In genomic region chr4:33661636-33662035, GRCh38 we compare ENCODE assay signal across 33 cellular contexts.
DNase-seq lines count a peak whose midpoint lies in the region; ATAC-seq, FAIRE-seq and TF ChIP-seq lines count a peak whose summit lies in the region.
"Had no signal": no experiment of that assay in that cellular context is flagged by ENCODE, and none has a peak within 500 bp of the region (broad histone marks: within the 10 kb centered on the region; RNA-seq: fewer than 3 reads in every experiment).

No MANE protein-coding gene starts in this region.

- TF ChIP-seq RAD21 in HepG2 (CRISPR knock-in tag; IDR thresholded peaks at IDR 0.05) = no peak
- no peak for TF ChIP-seq RAD21 in A549 (conservative IDR thresholded peaks at IDR 0.05 in 1 of 2, IDR thresholded peaks at IDR 0.05 in 1 of 2)
- no peak for TF ChIP-seq RAD21 in IMR-90 (IDR thresholded peaks at IDR 0.05; ENCODE audit: low read length)
- TF ChIP-seq RAD21 in K562 (CRISPR knock-in tag; conservative IDR thresholded peaks at IDR 0.05 in 1 of 2, IDR thresholded peaks at IDR 0.05 in 1 of 2) = no peak

- H3K14ac ChIP-seq in IMR-90 (replicated peaks; ENCODE audit: low read depth, low read length) = no peak overlapping the region

- TF ChIP-seq POLR2A in HepG2 (IDR thresholded peaks at IDR 0.05; ENCODE audit: insufficient read depth in 1 of 2, low read depth in 2 of 2, low read length in 2 of 2) (no peak), right lobe of liver (IDR thresholded peaks at IDR 0.05) (no peak), A549 (IDR thresholded peaks at IDR 0.05; ENCODE audit: low read length) (no peak), IMR-90 (IDR thresholded peaks at IDR 0.05; ENCODE audit: low read depth, low read length) (no peak), K562 (conservative IDR thresholded peaks at IDR 0.05) (no peak), adrenal gland (IDR thresholded peaks at IDR 0.05) (no peak)

- H4K5ac ChIP-seq in IMR-90 (ENCODE audit: low read depth, low read length) = no peak overlapping the region

- POLR2A ChIA-PET in HepG2 (lab: Yijun Ruan, JAX) = no interaction called here
- POLR2A ChIA-PET in A549 (lab: Yijun Ruan, JAX) = no interaction called here
- POLR2A ChIA-PET in IMR-90 (lab: Charles Lee; ENCODE audit: unreplicated experiment) = no interaction called here
- POLR2A ChIA-PET in K562 (lab: Yijun Ruan, JAX) = no interaction called here

- H3K36me3 ChIP-seq in HepG2 (replicated peaks in 1 of 2; ENCODE audit: control insufficient read depth in 1 of 2, insufficient read depth in 2 of 2, low read length in 2 of 2) = no peaks in the 10 kb centered on the region
- H3K36me3 ChIP-seq in right lobe of liver = no peaks in the 10 kb centered on the region
- no peaks in the 10 kb centered on the region for H3K36me3 ChIP-seq in IMR-90 (ENCODE audit: control insufficient read depth, insufficient read depth, low read length)
- H3K36me3 ChIP-seq in K562 (ENCODE audit: control insufficient read depth, insufficient read depth, low read length) = no peaks in the 10 kb centered on the region
- no peaks in the 10 kb centered on the region for H3K36me3 ChIP-seq in adrenal gland (replicated peaks in 1 of 2)
- H3K36me3 ChIP-seq in SJCRH30 = no peaks in the 10 kb centered on the region
- H3K36me3 ChIP-seq: BE2C; BLaER1; BLaER1 treated with 17β-estradiol and CSF1 and Interleukin-3, amounts not matched to agents 10 nM and 100 nM had no signal

- H3K9ac ChIP-seq in HepG2 (ENCODE audit: insufficient read depth, low read depth, low read length) (no peak overlapping the region), IMR-90 (ENCODE audit: low read depth, low read length) (no peak overlapping the region), K562 (ENCODE audit: insufficient read depth in 1 of 2, low read depth in 2 of 2, low read length in 2 of 2) (no peak overlapping the region)
- H3K9ac ChIP-seq: BLaER1; BLaER1 treated with 17β-estradiol and CSF1 and Interleukin-3, amounts not matched to agents 10 nM and 100 nM had no signal

- no peak overlapping the region for H3K18ac ChIP-seq in IMR-90 (ENCODE audit: low read depth, low read length)

- intact Hi-C loops in HepG2 (cut with micrococcal nuclease; ENCODE audit: unreplicated experiment) (no loop called here), right lobe of liver (cut with DNase I) (no loop called here), IMR-90 (cut with micrococcal nuclease) (no loop called here), K562 (cut with micrococcal nuclease) (no loop called here), adrenal gland (cut with DNase I) (no loop called here)

- no peak overlapping the region for H3K4ac ChIP-seq in IMR-90 (ENCODE audit: low read depth, low read length)

- H3K27ac ChIP-seq in HepG2 (ENCODE audit: extremely low read length, insufficient read depth, low read length) = no peak overlapping the region
- H3K27ac ChIP-seq in right lobe of liver = no peak overlapping the region
- no peak overlapping the region for H3K27ac ChIP-seq in A549
- H3K27ac ChIP-seq in IMR-90 (ENCODE audit: insufficient read depth, low read length) = no peak overlapping the region
- no peak overlapping the region for H3K27ac ChIP-seq in K562 (ENCODE audit: extremely low read depth, low read depth, low read length)
- no peak overlapping the region for H3K27ac ChIP-seq in adrenal gland
- H3K27ac ChIP-seq in SJCRH30 = no peak overlapping the region
- H3K27ac ChIP-seq: 22Rv1; BLaER1; BLaER1 treated with 17β-estradiol and CSF1 and Interleukin-3, amounts not matched to agents 10 nM and 100 nM; C4-2B had no signal

- H3K27me3 ChIP-seq in HepG2 (ENCODE audit: control insufficient read depth in 1 of 2, insufficient read depth in 2 of 2, low read length in 2 of 2) (no peaks in the 10 kb centered on the region), right lobe of liver (no peaks in the 10 kb centered on the region), IMR-90 (ENCODE audit: control insufficient read depth, insufficient read depth, low read length) (no peaks in the 10 kb centered on the region), K562 (ENCODE audit: control insufficient read depth in 2 of 2, insufficient read depth in 2 of 2, low read length in 2 of 2) (no peaks in the 10 kb centered on the region), adrenal gland (no peaks in the 10 kb centered on the region), SJCRH30 (no peaks in the 10 kb centered on the region)
- H3K27me3 ChIP-seq: BE2C; BLaER1; BLaER1 treated with 17β-estradiol and CSF1 and Interleukin-3, amounts not matched to agents 10 nM and 100 nM had no signal

- in situ Hi-C loops in HepG2 (cut with HindIII; ENCODE audit: extremely low pct_ligation_motif_present, low pct_unique_long_range_greater_than_20kb) = no loop called here
- in situ Hi-C loops in IMR-90 (cut with MboI; ENCODE audit: low sequenced_read_pairs) = no loop called here
- in situ Hi-C loops in K562 (cut with MboI) = no loop called here

- no peak for TF ChIP-seq EP300 in HepG2 (IDR thresholded peaks at IDR 0.05; ENCODE audit: low read depth in 2 of 2, low read length in 2 of 2)
- no peak for TF ChIP-seq EP300 in HepG2 (CRISPR knock-in tag; IDR thresholded peaks at IDR 0.05; ENCODE audit: borderline replicate concordance)
- TF ChIP-seq EP300 in A549 (IDR thresholded peaks at IDR 0.05) = no peak
- no peak for TF ChIP-seq EP300 in K562 (IDR thresholded peaks at IDR 0.05; ENCODE audit: low read length)

- no peak overlapping the region for H3K4me3 ChIP-seq in HepG2 (replicated peaks in 1 of 3; ENCODE audit: insufficient read depth in 1 of 3, low read depth in 2 of 3, low read length in 3 of 3)
- no peak overlapping the region for H3K4me3 ChIP-seq in right lobe of liver
- H3K4me3 ChIP-seq in A549 = no peak overlapping the region
- H3K4me3 ChIP-seq in IMR-90 (ENCODE audit: insufficient read depth, low read depth, low read length) = no peak overlapping the region
- no peak overlapping the region for H3K4me3 ChIP-seq in K562
- no peak overlapping the region for H3K4me3 ChIP-seq in adrenal gland
- no peak overlapping the region for H3K4me3 ChIP-seq in SJCRH30
- H3K4me3 ChIP-seq: BLaER1; BLaER1 treated with 17β-estradiol and CSF1 and Interleukin-3, amounts not matched to agents 10 nM and 100 nM had no signal

- H4K91ac ChIP-seq in IMR-90 (ENCODE audit: insufficient read depth, low read depth, low read length) = no peak overlapping the region

- CTCF ChIA-PET in HepG2 (lab: Yijun Ruan, JAX; ENCODE audit: low intra/inter-chr PET ratio, low total read pairs) = no interaction called here
- CTCF ChIA-PET in A549 (lab: Yijun Ruan, JAX) = no interaction called here
- CTCF ChIA-PET in IMR-90 (lab: Yijun Ruan, JAX) = no interaction called here
- CTCF ChIA-PET in K562 (lab: Yijun Ruan, JAX; ENCODE audit: low intra/inter-chr PET ratio) = no interaction called here

- H2AFZ ChIP-seq in HepG2 (ENCODE audit: low read length) (no peak overlapping the region), IMR-90 (replicated peaks; ENCODE audit: low read length, poor library complexity) (no peak overlapping the region), K562 (ENCODE audit: low read depth, low read length) (no peak overlapping the region)

- no peak overlapping the region for H2AK9ac ChIP-seq in IMR-90 (replicated peaks; ENCODE audit: low read depth, low read length, poor library complexity)

- H4K8ac ChIP-seq in IMR-90 (ENCODE audit: low read depth in 2 of 2, low read length in 2 of 2) = no peak overlapping the region

- no peak overlapping the region for H3K56ac ChIP-seq in IMR-90 (ENCODE audit: extremely low read depth, insufficient read depth, low read length)

- H3K4me1 ChIP-seq in HepG2 (ENCODE audit: insufficient read depth, low read length) = no peaks in the 10 kb centered on the region
- no peaks in the 10 kb centered on the region for H3K4me1 ChIP-seq in right lobe of liver
- no peaks in the 10 kb centered on the region for H3K4me1 ChIP-seq in A549
- H3K4me1 ChIP-seq in IMR-90 (ENCODE audit: control insufficient read depth, insufficient read depth, low read length) = no peaks in the 10 kb centered on the region
- H3K4me1 ChIP-seq in K562 (replicated peaks in 1 of 2; ENCODE audit: control insufficient read depth in 2 of 2, insufficient read depth in 2 of 2, low read length in 2 of 2) = no peaks in the 10 kb centered on the region
- H3K4me1 ChIP-seq in adrenal gland (replicated peaks in 1 of 2) = no peaks in the 10 kb centered on the region
- H3K4me1 ChIP-seq in SJCRH30 = no peaks in the 10 kb centered on the region
- H3K4me1 ChIP-seq: BE2C; BLaER1; BLaER1 treated with 17β-estradiol and CSF1 and Interleukin-3, amounts not matched to agents 10 nM and 100 nM; Caco-2 had no signal

- H3K4me2 ChIP-seq in HepG2 (ENCODE audit: low read depth, low read length) = no peak overlapping the region
- no peak overlapping the region for H3K4me2 ChIP-seq in A549
- no peak overlapping the region for H3K4me2 ChIP-seq in IMR-90 (ENCODE audit: low read depth, low read length)
- H3K4me2 ChIP-seq in K562 (ENCODE audit: insufficient read depth, low read length) = no peak overlapping the region
- H3K4me2 ChIP-seq: BLaER1; BLaER1 treated with 17β-estradiol and CSF1 and Interleukin-3, amounts not matched to agents 10 nM and 100 nM had no signal

- dilution Hi-C loops in IMR-90 (cut with HindIII; ENCODE audit: low sequenced_read_pairs, unreplicated experiment) = no loop called here

- H3K9me1 ChIP-seq in IMR-90 (ENCODE audit: insufficient read depth, low read length) = no peaks in the 10 kb centered on the region
- no peaks in the 10 kb centered on the region for H3K9me1 ChIP-seq in K562 (ENCODE audit: control insufficient read depth, insufficient read depth, low read length)

- H2BK5ac ChIP-seq in IMR-90 (ENCODE audit: low read depth, low read length, poor library complexity, severe bottlenecking) = no peak overlapping the region

- H2BK20ac ChIP-seq in IMR-90 (ENCODE audit: low read depth, low read length) = no peak overlapping the region

- no peaks in the 10 kb centered on the region for H3K79me1 ChIP-seq in IMR-90 (ENCODE audit: low read depth in 1 of 2, low read length in 2 of 2)

- no peak overlapping the region for H2BK15ac ChIP-seq in IMR-90 (ENCODE audit: low read depth, low read length)

- no TSS peak for BruUV-seq in HepG2 (replicated peaks; lab: Mats Ljungman, UMichigan)
- BruUV-seq in IMR-90 (replicated peaks; lab: Mats Ljungman, UMichigan) = no TSS peak
- BruUV-seq in K562 (replicated peaks; lab: Mats Ljungman, UMichigan) = no TSS peak

- H3K23ac ChIP-seq in IMR-90 (ENCODE audit: low read depth, low read length) = no peak overlapping the region

- H3K9me3 ChIP-seq in HepG2 (ENCODE audit: low read length) (peaks cover 71% of the 10 kb centered on the region), right lobe of liver (peaks cover 0 to 3% (median 0%) of the 10 kb centered on the region in 4 donors), A549 (no peaks in the 10 kb centered on the region), IMR-90 (ENCODE audit: control insufficient read depth, insufficient read depth, low read length) (no peaks in the 10 kb centered on the region), K562 (replicated peaks; ENCODE audit: control insufficient read depth, insufficient read depth, low read depth, low read length) (no peaks in the 10 kb centered on the region), adrenal gland (replicated peaks in 1 of 3) (no peaks in the 10 kb centered on the region), SJCRH30 (replicated peaks) (peaks cover 7% of the 10 kb centered on the region; the same call in 1 of the 2 replicates)
- H3K9me3 ChIP-seq: BE2C, Caco-2 had no signal

- no peak overlapping the region for H2AK5ac ChIP-seq in IMR-90 (ENCODE audit: low read depth, low read length)

- no peaks in the 10 kb centered on the region for H4K20me1 ChIP-seq in HepG2 (ENCODE audit: insufficient read depth, low read length)
- no peaks in the 10 kb centered on the region for H4K20me1 ChIP-seq in IMR-90 (ENCODE audit: insufficient read depth, low read length)
- no peaks in the 10 kb centered on the region for H4K20me1 ChIP-seq in K562 (replicated peaks; ENCODE audit: control insufficient read depth, insufficient read depth, low read length)
- H4K20me1 ChIP-seq: BLaER1; BLaER1 treated with 17β-estradiol and CSF1 and Interleukin-3, amounts not matched to agents 10 nM and 100 nM had no signal

- ATAC-seq in HepG2 (no peak), right lobe of liver (no peak), A549 (no peak), IMR-90 (ENCODE audit: low read depth) (no peak), K562 (no peak)
- ATAC-seq: CD8-positive, alpha-beta T cell had no signal

- FAIRE-seq in HepG2 (lab: Jason Lieb, UNC) = no peak
- FAIRE-seq in A549 (lab: Jason Lieb, UNC) = no peak
- FAIRE-seq in K562 (lab: Jason Lieb, UNC) = no peak
- FAIRE-seq: D721Med had no signal

- DNase-seq in HepG2 (ENCODE audit: low spot score) (no peak), right lobe of liver (no peak), A549 (ENCODE audit: low read depth in 1 of 2, low spot score in 1 of 2) (no peak), IMR-90 (no peak), K562 (ENCODE audit: extremely low read depth in 1 of 4, low spot score in 3 of 4) (no peak), adrenal gland (no peak), SJCRH30 (no peak), NCI-H146 (lab: John Stamatoyannopoulos, UW) (no peak)
- DNase-seq: 8988T; ACHN; AML-193; BE2C; C1 segment of cervical spinal cord; Caco-2; Calu3; CD4-positive, alpha-beta memory T cell; CD4-positive, alpha-beta T cell; CD4-positive, CD25-positive, alpha-beta regulatory T cell; CD8-positive, alpha-beta memory T cell; CD8-positive, alpha-beta T cell; COR-L47; DMS 273 treated with DMSO at 0.1 percent for 48 hours; DMS153; DMS53; DMS79; DMS79 treated with DMSO at 0.1 percent for 48 hours; DND-41; EL had no signal

- TF ChIP-seq CTCF in HepG2 (CRISPR knock-in tag; IDR thresholded peaks at IDR 0.05) (no peak), right lobe of liver (IDR thresholded peaks at IDR 0.05) (no peak), A549 (IDR thresholded peaks at IDR 0.05) (no peak), IMR-90 (conservative IDR thresholded peaks at IDR 0.05; ENCODE audit: low read depth, low read length) (no peak), K562 (IDR thresholded peaks at IDR 0.05 in 2 of 3, conservative IDR thresholded peaks at IDR 0.05 in 1 of 3; ENCODE audit: insufficient read depth in 2 of 3, low read depth in 1 of 3, low read length in 3 of 3) (no peak), adrenal gland (IDR thresholded peaks at IDR 0.05) (no peak)

- H3K79me2 ChIP-seq in HepG2 (ENCODE audit: insufficient read depth, low read length) = no peaks in the 10 kb centered on the region
- no peaks in the 10 kb centered on the region for H3K79me2 ChIP-seq in K562 (ENCODE audit: control insufficient read depth, insufficient read depth, low read length)

- no peak overlapping the region for H2BK120ac ChIP-seq in IMR-90 (ENCODE audit: low read depth, low read length)

Comparison
In these comparisons a context has a peak if more than half of its experiments do, and no peak if none do; other contexts are left out.
1. Of the 241 proteins assayed by ChIP-seq in both HepG2 and K562: peak only in HepG2: none; only in K562: none; in both: MAFF and MAFK; in neither: 239.